In genomic region chr6:163369628-163370365, GRCh38 we compare ENCODE assay signal across 17 cellular contexts.
"Had no signal": no experiment of that assay in that cellular context is flagged by ENCODE, and none has a peak within 500 bp of the region (broad histone marks: within the 10 kb centered on the region; RNA-seq: fewer than 3 reads in every experiment).

No MANE protein-coding gene starts in this region.

- H3K9me3 Mint-ChIP-seq: activated CD4-positive, alpha-beta memory T cell treated with anti-CD3 and anti-CD28 coated beads for 36 hours; activated naive CD4-positive, alpha-beta T cell treated with anti-CD3 and anti-CD28 coated beads, Interleukin-2, amount 10 ng/mL, durations not matched to agents 7 days and 5 days; activated T-cell treated with anti-CD3 and anti-CD28 coated beads, Interleukin-2, amount 50 U/mL, for 72 hours; memory B cell; neural progenitor cell; T-helper 1 cell treated with Interleukin-12 subunit alpha and Interleukin-12 subunit beta and Interleukin-4 antibody, amounts not matched to agents 30 μg/mL and 1 μg/mL, for 36 hours had no signal

- ATAC-seq: activated T-cell treated with anti-CD3 and anti-CD28 coated beads, Interleukin-2, amount 50 U/mL, for 72 hours; left colon; upper lobe of right lung had no signal

- H3K36me3 Mint-ChIP-seq: activated CD4-positive, alpha-beta memory T cell treated with anti-CD3 and anti-CD28 coated beads for 36 hours; activated naive CD4-positive, alpha-beta T cell treated with anti-CD3 and anti-CD28 coated beads, Interleukin-2, amount 10 ng/mL, durations not matched to agents 7 days and 5 days; memory B cell; neural progenitor cell had no signal

- DNase-seq: activated CD4-positive, alpha-beta memory T cell treated with anti-CD3 and anti-CD28 coated beads for 36 hours; activated CD4-positive, alpha-beta T cell treated with anti-CD3 and anti-CD28 coated beads for 48 hours; activated CD4-positive, CD25-positive, alpha-beta regulatory T cell; activated effector memory CD4-positive, alpha-beta T cell treated with Interleukin-2 at 50 U/mL for 16 hours; activated naive CD4-positive, alpha-beta T cell treated with anti-CD3 and anti-CD28 coated beads, Interleukin-2, amount 10 ng/mL, durations not matched to agents 7 days and 5 days; activated T-cell treated with anti-CD3 and anti-CD28 coated beads, Interleukin-2, amount 50 U/mL, for 72 hours; cortex of kidney; left colon; spleen; stimulated activated CD4-positive, alpha-beta T cell treated with anti-CD3 and anti-CD28 coated beads, Interleukin-4, amount 100 ng/mL, for 1 hour; stimulated activated naive CD4-positive, alpha-beta T cell treated with Interleukin-2 at 50 U/mL for 16 hours; T1000; thyroid gland; upper lobe of right lung had no signal

- H3K4me3 Mint-ChIP-seq: activated CD4-positive, alpha-beta memory T cell treated with anti-CD3 and anti-CD28 coated beads for 36 hours; activated naive CD4-positive, alpha-beta T cell treated with anti-CD3 and anti-CD28 coated beads, Interleukin-2, amount 10 ng/mL, durations not matched to agents 7 days and 5 days; activated T-cell treated with anti-CD3 and anti-CD28 coated beads, Interleukin-2, amount 50 U/mL, for 72 hours; memory B cell; neural progenitor cell; T-helper 1 cell treated with Interleukin-12 subunit alpha and Interleukin-12 subunit beta and Interleukin-4 antibody, amounts not matched to agents 30 μg/mL and 1 μg/mL, for 36 hours had no signal

- H3K27ac Mint-ChIP-seq: activated CD4-positive, alpha-beta memory T cell treated with anti-CD3 and anti-CD28 coated beads for 36 hours; activated naive CD4-positive, alpha-beta T cell treated with anti-CD3 and anti-CD28 coated beads, Interleukin-2, amount 10 ng/mL, durations not matched to agents 7 days and 5 days; activated T-cell treated with anti-CD3 and anti-CD28 coated beads, Interleukin-2, amount 50 U/mL, for 72 hours; memory B cell; neural progenitor cell; T-helper 1 cell treated with Interleukin-12 subunit alpha and Interleukin-12 subunit beta and Interleukin-4 antibody, amounts not matched to agents 30 μg/mL and 1 μg/mL, for 36 hours had no signal
